ENCODE assay signal across 8 cellular contexts in genomic region chr9:127396808-127397721, GRCh38. TPM values are rescaled to one million over a fixed set of nuclear protein-coding genes. Genes with fewer than 3 reads are reported as not detected.
DNase-seq lines count a peak whose midpoint lies in the region; FAIRE-seq lines count a peak whose summit lies in the region.

SLC2A8 (plus strand) TSS chr9:127397169; CDS start chr9:127397231, 62 bp downstream.

- no peaks in the 10 kb centered on the region for H3K9me3 Mint-ChIP-seq in activated naive CD8-positive, alpha-beta T cell (ENCODE audit: low read depth)

- H3K4me3 Mint-ChIP-seq in activated naive CD8-positive, alpha-beta T cell = peak within 1 kb of the TSS; percentile 70

- FAIRE-seq in G401.6 (lab: Jason Lieb, UNC) = peak; percentile 100

- H3K27ac Mint-ChIP-seq in activated naive CD8-positive, alpha-beta T cell = no peak within 1 kb of the TSS

- DNase-seq in HCEC 1CT (peak; percentile 81), NAMALWA (ENCODE audit: low spot score) (peak; percentile 100), SK-N-DZ (ENCODE audit: low spot score) (peak; percentile 100), glomerular endothelial cell (ENCODE audit: extremely low read depth, low read depth, low spot score) (peak; percentile 94), nucleus accumbens (lab: John Stamatoyannopoulos, UW) (peak; percentile 85 to 100 (median 99)), superior temporal gyrus (ENCODE audit: extremely low spot score) (peak; percentile 100)

- H3K4me1 Mint-ChIP-seq in activated naive CD8-positive, alpha-beta T cell (ENCODE audit: low read depth) = peaks cover 12% of the 10 kb centered on the region

- H3K27me3 Mint-ChIP-seq in activated naive CD8-positive, alpha-beta T cell = peaks cover 53% of the 10 kb centered on the region

- H3K36me3 Mint-ChIP-seq in activated naive CD8-positive, alpha-beta T cell = no peaks in the 10 kb centered on the region

RNA-seq across cellular contexts. Expression of gene SLC2A8, which starts in this region (rescaled TPM):
- 26.4 TPM in 2 replicates for polyA plus RNA-seq in SK-N-DZ (2014; cell fraction: cytosol; rRNA removed)
- 65.9 and 66.7 TPM in 2 replicates for polyA plus RNA-seq in SK-N-DZ (2014; cell fraction: nucleus; rRNA removed)
- total RNA-seq in glomerular endothelial cell = 16.5 and 17.9 TPM in 2 replicates

Comparison
In these comparisons a context has a peak if more than half of its experiments do, and no peak if none do; other contexts are left out.
1. Peak in every context shown above with its lines: DNase-seq.